22 cellular contexts compared by ENCODE assay signal in genomic region chr3:78855190-78855589, GRCh38.
DNase-seq lines count a peak whose midpoint lies in the region; ATAC-seq, FAIRE-seq and TF ChIP-seq lines count a peak whose summit lies in the region.
"Had no signal": no experiment of that assay in that cellular context is flagged by ENCODE, and none has a peak within 500 bp of the region (broad histone marks: within the 10 kb centered on the region; RNA-seq: fewer than 3 reads in every experiment).

No MANE protein-coding gene starts in this region.

- H3K36me3 Mint-ChIP-seq in nephron progenitor cell (ENCODE audit: low read depth): peaks cover 37% of the 10 kb centered on the region

- H3K4me1 ChIP-seq in adipocyte (ENCODE audit: control insufficient read depth, insufficient read depth, low read length): no peaks in the 10 kb centered on the region
- H3K4me1 ChIP-seq: body of pancreas, Caco-2 had no signal

- H3K27me3 Mint-ChIP-seq in nephron progenitor cell (ENCODE audit: low read depth, poor library complexity): no peaks in the 10 kb centered on the region
- H3K27me3 Mint-ChIP-seq: activated CD4-positive, alpha-beta T cell treated with anti-CD3 and anti-CD28 coated beads, Interleukin-2, amount 10 ng/mL, durations not matched to agents 7 days and 5 days; activated T-cell treated with anti-CD3 and anti-CD28 coated beads, Interleukin-2, amount 50 U/mL, for 24 hours had no signal

- DNase-seq in GM12891 (ENCODE audit: insufficient read length, low spot score) (no peak), H54 (ENCODE audit: insufficient read length, low spot score) (no peak), adipocyte (ENCODE audit: low read depth) (no peak), nephron progenitor cell (no peak), left lobe of liver (ENCODE audit: low spot score) (no peak), NCI-H2107 treated with DMSO at 0.1 percent for 48 hours (lab: John Stamatoyannopoulos, UW; ENCODE audit: unreplicated experiment) (no peak), NCI-H2171 (lab: John Stamatoyannopoulos, UW) (no peak)
- DNase-seq: activated CD4-positive, alpha-beta T cell treated with anti-CD3 and anti-CD28 coated beads, Interleukin-2, amount 10 ng/mL, durations not matched to agents 7 days and 5 days; activated naive CD4-positive, alpha-beta T cell; activated T-cell treated with anti-CD3 and anti-CD28 coated beads, Interleukin-2, amount 50 U/mL, for 24 hours; adrenal gland; body of pancreas; Caco-2; cerebellar nuclear complex; NCI-H1092 treated with DMSO at 0.1 percent for 48 hours; NCI-H187; NCI-H2227 treated with DMSO at 0.1 percent for 48 hours; NK-92 treated with Interleukin-12 subunit alpha and Interleukin-12 subunit beta, amount 100 ng/mL, for 24 hours; SHP77; sigmoid colon; stimulated activated naive CD4-positive, alpha-beta T cell treated with Interleukin-2 at 50 U/mL for 16 hours had no signal

- TF ChIP-seq POLR2A in GM12891 (IDR thresholded peaks at IDR 0.05; ENCODE audit: low read depth, low read length) (no peak), H54 (IDR thresholded peaks at IDR 0.05; ENCODE audit: low read depth, low read length) (no peak)

- ATAC-seq in left lobe of liver: no peak
- ATAC-seq: body of pancreas, GM12878 had no signal

- peak; percentile 47 for FAIRE-seq in GM12891 (lab: Jason Lieb, UNC)
- FAIRE-seq in H54 (lab: Jason Lieb, UNC): peak; percentile 75
- FAIRE-seq: GM12878 had no signal

- peak overlapping the region; percentile 98 for H3K27ac Mint-ChIP-seq in nephron progenitor cell
- H3K27ac Mint-ChIP-seq: activated CD4-positive, alpha-beta T cell treated with anti-CD3 and anti-CD28 coated beads, Interleukin-2, amount 10 ng/mL, durations not matched to agents 7 days and 5 days; activated T-cell treated with anti-CD3 and anti-CD28 coated beads, Interleukin-2, amount 50 U/mL, for 24 hours had no signal

- peak overlapping the region; percentile 38 for H3K4me3 Mint-ChIP-seq in nephron progenitor cell
- H3K4me3 Mint-ChIP-seq: activated CD4-positive, alpha-beta T cell treated with anti-CD3 and anti-CD28 coated beads, Interleukin-2, amount 10 ng/mL, durations not matched to agents 7 days and 5 days; activated T-cell treated with anti-CD3 and anti-CD28 coated beads, Interleukin-2, amount 50 U/mL, for 24 hours had no signal

- peak overlapping the region; percentile 69 for H3K9ac ChIP-seq in adipocyte (ENCODE audit: low read length)

- peaks cover 11% of the 10 kb centered on the region for H3K9me3 Mint-ChIP-seq in nephron progenitor cell
- H3K9me3 Mint-ChIP-seq: activated CD4-positive, alpha-beta T cell treated with anti-CD3 and anti-CD28 coated beads, Interleukin-2, amount 10 ng/mL, durations not matched to agents 7 days and 5 days had no signal

- H3K4me3 ChIP-seq in adipocyte (ENCODE audit: low read length): peak overlapping the region; percentile 74
- H3K4me3 ChIP-seq: adrenal gland, body of pancreas, GM12878, sigmoid colon had no signal

- H3K9me3 ChIP-seq in adipocyte (ENCODE audit: control insufficient read depth, low read length): no peaks in the 10 kb centered on the region
- H3K9me3 ChIP-seq: adrenal gland, body of pancreas, Caco-2, sigmoid colon had no signal

- H3K4me1 Mint-ChIP-seq in nephron progenitor cell: peaks cover 48% of the 10 kb centered on the region
- H3K4me1 Mint-ChIP-seq: activated CD4-positive, alpha-beta T cell treated with anti-CD3 and anti-CD28 coated beads, Interleukin-2, amount 10 ng/mL, durations not matched to agents 7 days and 5 days had no signal

- TF ChIP-seq CTCF in nephron progenitor cell (IDR thresholded peaks at IDR 0.05): no peak

- no peaks in the 10 kb centered on the region for H3K27me3 ChIP-seq in adipocyte (replicated peaks; ENCODE audit: control insufficient read depth, insufficient read depth, low read length)
- H3K27me3 ChIP-seq: adrenal gland, body of pancreas, sigmoid colon had no signal

- H3K36me3 ChIP-seq in adipocyte (ENCODE audit: control insufficient read depth, insufficient read depth, low read length, severe bottlenecking): no peaks in the 10 kb centered on the region
- H3K36me3 ChIP-seq: adrenal gland, sigmoid colon had no signal

TF ChIP-seq in GM12891, 5 proteins besides CTCF, POLR2A, EP300 and RAD21:
- TF ChIP-seq POU2F2 (IDR thresholded peaks at IDR 0.05; ENCODE audit: low read depth, low read length): no peak
- TF ChIP-seq PAX5 (IDR thresholded peaks at IDR 0.05; ENCODE audit: insufficient read depth, low read length, severe bottlenecking): no peak
- no peak for TF ChIP-seq POLR2AphosphoS5 (IDR thresholded peaks at IDR 0.05; ENCODE audit: low read depth, low read length)
- TF ChIP-seq SPI1 (IDR thresholded peaks at IDR 0.05; ENCODE audit: low read depth, low read length): no peak
- TF ChIP-seq TAF1 (IDR thresholded peaks at IDR 0.05; ENCODE audit: low read depth, low read length): no peak
